ENCODE assay signal across 14 cellular contexts in the genomic region with DNA sequence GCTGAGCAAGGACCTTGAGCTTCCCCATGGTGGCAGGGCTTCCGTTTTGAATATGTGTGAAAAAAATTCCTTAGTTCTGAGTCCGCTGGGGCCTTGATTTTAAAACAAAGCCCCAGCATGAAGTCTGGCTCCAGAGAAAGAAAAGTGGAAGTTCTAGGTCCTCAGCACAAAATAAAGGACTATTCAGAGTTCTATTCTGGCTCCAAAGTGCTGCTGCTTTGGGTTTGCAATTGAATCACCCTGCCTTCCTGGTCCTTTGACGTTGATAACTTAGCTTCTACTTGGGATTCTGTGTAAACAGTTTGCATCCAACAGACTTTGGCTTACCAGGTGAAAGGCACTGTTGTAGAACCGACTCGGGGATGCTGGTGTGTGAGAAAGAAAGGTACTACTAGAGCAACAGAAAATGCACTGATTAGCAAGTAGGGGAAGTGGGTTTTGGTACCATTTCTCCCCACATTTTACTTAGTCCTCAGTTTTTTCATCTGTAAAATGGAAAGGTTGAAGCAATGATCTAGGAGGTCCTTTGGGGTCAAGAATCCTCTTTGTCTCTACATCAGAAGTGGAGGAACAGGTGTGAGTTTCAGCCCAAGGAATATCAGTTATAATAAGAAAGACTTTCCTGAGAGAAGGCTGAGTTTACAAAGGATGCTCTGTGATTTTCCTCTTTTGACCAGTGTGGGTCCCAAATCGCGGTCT. TPM values are rescaled to one million over a fixed set of nuclear protein-coding genes. Genes with fewer than 3 reads are reported as not detected.
A peak's percentile ranks its signal among the peaks of the same experiment; 100 is the strongest.
DNase-seq lines count a peak whose midpoint lies in the region; ATAC-seq and TF ChIP-seq lines count a peak whose summit lies in the region.
"Had no signal": no experiment of that assay in that cellular context is flagged by ENCODE, and none has a peak within 500 bp of the region (broad histone marks: within the 10 kb centered on the region; RNA-seq: fewer than 3 reads in every experiment).

No MANE protein-coding gene starts in this region.

- H3K4me1 ChIP-seq in GM23248 (ENCODE audit: insufficient read depth) (peaks cover 42% of the 10 kb centered on the region), breast epithelium (no peaks in the 10 kb centered on the region), liver (ENCODE audit: control insufficient read depth in 4 of 4, insufficient read depth in 4 of 4, low read length in 3 of 4) (no peaks in the 10 kb centered on the region), skeletal muscle satellite cell (ENCODE audit: control insufficient read depth, insufficient read depth, low read length) (peaks cover 66% of the 10 kb centered on the region), OCI-LY7 (ENCODE audit: insufficient read depth, low read length, poor library complexity, severe bottlenecking) (no peaks in the 10 kb centered on the region)
- H3K4me1 ChIP-seq: BLaER1 had no signal

- 66 to 67% methylated on average over 7 of the region's 7 CpGs for WGBS in GM23248 (ENCODE audit: low coverage in 1 of 2, low lambda C conversion rate in 2 of 2, missing lambda C conversion rate in 2 of 2), 2 experiments
- WGBS in liver = 64% methylated on average over 7 of the region's 7 CpGs

- H3F3A ChIP-seq in GM23248 (ENCODE audit: insufficient read depth) = peaks cover 40% of the 10 kb centered on the region

- no peak for ATAC-seq in HG02759 (IDR thresholded peaks at IDR 0.05; ENCODE audit: unreplicated experiment)

- H3K9me3 ChIP-seq in GM23248 (ENCODE audit: low read depth) (no peaks in the 10 kb centered on the region), breast epithelium (no peaks in the 10 kb centered on the region), liver (ENCODE audit: control insufficient read depth in 4 of 4, low read length in 3 of 4) (no peaks in the 10 kb centered on the region), skeletal muscle satellite cell (replicated peaks; ENCODE audit: low read length) (no peaks in the 10 kb centered on the region), OCI-LY7 (ENCODE audit: low read length) (no peaks in the 10 kb centered on the region)
- H3K9me3 ChIP-seq: BLaER1 had no signal

- TF ChIP-seq CTCF in breast epithelium (IDR thresholded peaks at IDR 0.05) (no peak), liver (IDR thresholded peaks at IDR 0.05; ENCODE audit: low read depth, low read length, missing input control) (no peak), OCI-LY7 (conservative IDR thresholded peaks at IDR 0.05; ENCODE audit: low read length) (no peak)

- H3K36me3 ChIP-seq in GM23248 (ENCODE audit: low read depth) = 0 out of 2 replicates have a peak, but pooled peaks cover 4% of the 10 kb centered on the region
- H3K36me3 ChIP-seq in breast epithelium = no peaks in the 10 kb centered on the region
- no peaks in the 10 kb centered on the region for H3K36me3 ChIP-seq in liver (ENCODE audit: control insufficient read depth in 4 of 4, insufficient read depth in 3 of 4, low read depth in 1 of 4, low read length in 3 of 4)
- peaks cover 8% of the 10 kb centered on the region for H3K36me3 ChIP-seq in skeletal muscle satellite cell (ENCODE audit: insufficient read depth, low read length)
- no peaks in the 10 kb centered on the region for H3K36me3 ChIP-seq in OCI-LY7 (ENCODE audit: insufficient read depth, low read length)

- CTCF ChIA-PET in OCI-LY7 (lab: Charles Lee; ENCODE audit: unreplicated experiment) = no interaction called here

- no peaks in the 10 kb centered on the region for H3K27me3 ChIP-seq in GM23248 (replicated peaks; ENCODE audit: insufficient read depth)
- H3K27me3 ChIP-seq in breast epithelium = no peaks in the 10 kb centered on the region
- peaks cover 0 to 4% (median 0%) of the 10 kb centered on the region in 4 donors for H3K27me3 ChIP-seq in liver (ENCODE audit: control insufficient read depth in 4 of 4, insufficient read depth in 4 of 4, low read length in 3 of 4)
- no peaks in the 10 kb centered on the region for H3K27me3 ChIP-seq in skeletal muscle satellite cell (ENCODE audit: control insufficient read depth, insufficient read depth, low read length)
- H3K27me3 ChIP-seq: BLaER1 had no signal

- in situ Hi-C loops in GM23248 (cut with MboI) = no loop called here

- POLR2A ChIA-PET in OCI-LY7 (lab: Charles Lee) = interaction anchor here (0.6 kb wide), 1 partner anchor 405 kb away, joined by 3 read pairs; no protein-coding TSS in a partner anchor

- H2AFZ ChIP-seq in GM23248 (peak overlapping the region; percentile 49), OCI-LY7 (ENCODE audit: low read length) (no peak overlapping the region)

- H3K4me3 ChIP-seq in GM23248 = no peak overlapping the region
- no peak overlapping the region for H3K4me3 ChIP-seq in breast epithelium
- H3K4me3 ChIP-seq in liver (ENCODE audit: low read depth in 1 of 3, low read length in 3 of 3) = no peak overlapping the region
- no peak overlapping the region for H3K4me3 ChIP-seq in skeletal muscle satellite cell (ENCODE audit: low read length)
- H3K4me3 ChIP-seq in OCI-LY7 (ENCODE audit: low read depth, low read length, poor library complexity, severe bottlenecking) = no peak overlapping the region
- H3K4me3 ChIP-seq: BLaER1 had no signal

- H3K9me2 ChIP-seq in GM23248 (ENCODE audit: insufficient read depth) (no peaks in the 10 kb centered on the region), OCI-LY7 (ENCODE audit: insufficient read depth, low read length) (no peaks in the 10 kb centered on the region)

- H3K27ac ChIP-seq in GM23248 (peak overlapping the region; percentile 80), breast epithelium (peak overlapping the region; percentile 9 to 73), liver (ENCODE audit: low read depth in 1 of 2, low read length in 2 of 2) (peak overlapping the region; percentile 58 to 72), OCI-LY7 (ENCODE audit: low read depth, low read length, poor library complexity, severe bottlenecking) (no peak overlapping the region)
- H3K27ac ChIP-seq: BLaER1 had no signal

- H4K20me1 ChIP-seq in GM23248 (ENCODE audit: insufficient read depth) (no peaks in the 10 kb centered on the region), OCI-LY7 (ENCODE audit: insufficient read depth, low read length) (no peaks in the 10 kb centered on the region)

- BruUV-seq in OCI-LY7 (replicated peaks; lab: Mats Ljungman, UMichigan) = no TSS peak

- H3K4me2 ChIP-seq in GM23248 (ENCODE audit: unreplicated experiment) = peak overlapping the region; percentile 62
- peak overlapping the region; percentile 19 for H3K4me2 ChIP-seq in skeletal muscle satellite cell (ENCODE audit: low read length)
- H3K4me2 ChIP-seq in OCI-LY7 (ENCODE audit: low read length) = no peak overlapping the region
- H3K4me2 ChIP-seq: BLaER1 had no signal

- no peak for DNase-seq in GM23248
- DNase-seq in breast epithelium (ENCODE audit: low spot score in 2 of 2) = no peak
- DNase-seq in OCI-LY7 (ENCODE audit: low spot score) = no peak
- no peak for DNase-seq in amniotic stem cell (lab: John Stamatoyannopoulos, UW)
- DNase-seq in activated gamma-delta T cell (lab: John Stamatoyannopoulos, UW) = no peak
- DNase-seq: activated CD4-positive, alpha-beta T cell treated with anti-CD3 and anti-CD28 coated beads, Interleukin-2, amount 10 ng/mL, durations not matched to agents 7 days and 5 days; activated naive CD8-positive, alpha-beta T cell treated with anti-CD3 and anti-CD28 coated beads for 36 hours; NCI-H2107; SIG-M5 had no signal

- H3K79me2 ChIP-seq in GM23248 (ENCODE audit: insufficient read depth) (0 out of 2 replicates have a peak, but pooled peaks cover 14% of the 10 kb centered on the region), OCI-LY7 (ENCODE audit: insufficient read depth, low read depth, low read length) (no peaks in the 10 kb centered on the region)

- TF ChIP-seq POLR2A in breast epithelium (IDR thresholded peaks at IDR 0.05) = no peak

- TF ChIP-seq RAD21 in liver (IDR thresholded peaks at IDR 0.05) = no peak

- H3K9ac ChIP-seq in GM23248 = peak overlapping the region; percentile 55
- no peak overlapping the region for H3K9ac ChIP-seq in liver (ENCODE audit: low read depth in 1 of 2, low read length in 2 of 2)
- H3K9ac ChIP-seq in skeletal muscle satellite cell (ENCODE audit: low read depth, low read length) = peak overlapping the region; percentile 76
- H3K9ac ChIP-seq: BLaER1 had no signal

- intact Hi-C loops in breast epithelium (cut with DNase I; ENCODE audit: low total_unique reads) = no loop called here
- intact Hi-C loops in OCI-LY7 (cut with micrococcal nuclease; ENCODE audit: unreplicated experiment) = no loop called here

TF ChIP-seq in liver, 16 proteins besides CTCF, POLR2A, EP300 and RAD21 (continues in another document):
- TF ChIP-seq SP1 (IDR thresholded peaks at IDR 0.05) (no peak), TAF1 (conservative IDR thresholded peaks at IDR 0.05) (no peak), FOXA1 (IDR thresholded peaks at IDR 0.05) (no peak), NR2F2 (IDR thresholded peaks at IDR 0.05) (no peak), YY1 (IDR thresholded peaks at IDR 0.05) (no peak)

RNA-seq across cellular contexts. Expression of a gene that starts 28.4 kb away (rescaled TPM):
- total RNA-seq in GM23248 (2014; rRNA removed; shearing (Covaris generic)) = 949 and 951 TPM in 2 replicates
- polyA plus RNA-seq in GM23248 (2016; fragmentation: Nextera tagmentation; extraction: Ambion mirVana) = 1,347 and 1,359 TPM in 2 replicates
- 100 to 1,000 TPM; 205 to 769 (median 622) TPM for total RNA-seq in breast epithelium
- total RNA-seq in liver = 100 to 1,000 TPM in 1 of 2 donors, 10 to 100 TPM in 1; 60.5 to 195 TPM
- 100 to 1,000 TPM; 215 to 216 TPM for polyA plus RNA-seq in liver
- 29.9 and 36.7 TPM in 2 replicates for total RNA-seq in skeletal muscle satellite cell (2012; rRNA removed)
- total RNA-seq in OCI-LY7 (2014; rRNA removed; shearing (Covaris generic)) = not detected in 2 replicates
- total RNA-seq in OCI-LY7 (2022) = not detected in 2 replicates
- total RNA-seq: activated naive CD8-positive, alpha-beta T cell treated with anti-CD3 and anti-CD28 coated beads for 36 hours; HT-29 had no signal

Comparison
In these comparisons a context has a peak if more than half of its experiments do, and no peak if none do; other contexts are left out.
1. H3K9ac ChIP-seq: peak in GM23248 (single experiment) and skeletal muscle satellite cell (single experiment); none in liver (0 of 2).
2. RNA of a gene that starts 28.4 kb away (total RNA-seq): 949 to 951 TPM in GM23248, 205 to 769 TPM in breast epithelium and 60.5 to 195 TPM in liver; not detected in OCI-LY7; every median in the first group is over 10 times any median in the second.